ENCODE assay signal across 1 cellular context in genomic region chr7:130925136-130925794, GRCh38.
TF ChIP-seq lines count a peak whose summit lies in the region.

No MANE protein-coding gene starts in this region.

TF ChIP-seq in K562, 482 proteins besides CTCF, POLR2A, EP300 and RAD21 (continued from another document and continues in another):
- TF ChIP-seq, protein P1, sequence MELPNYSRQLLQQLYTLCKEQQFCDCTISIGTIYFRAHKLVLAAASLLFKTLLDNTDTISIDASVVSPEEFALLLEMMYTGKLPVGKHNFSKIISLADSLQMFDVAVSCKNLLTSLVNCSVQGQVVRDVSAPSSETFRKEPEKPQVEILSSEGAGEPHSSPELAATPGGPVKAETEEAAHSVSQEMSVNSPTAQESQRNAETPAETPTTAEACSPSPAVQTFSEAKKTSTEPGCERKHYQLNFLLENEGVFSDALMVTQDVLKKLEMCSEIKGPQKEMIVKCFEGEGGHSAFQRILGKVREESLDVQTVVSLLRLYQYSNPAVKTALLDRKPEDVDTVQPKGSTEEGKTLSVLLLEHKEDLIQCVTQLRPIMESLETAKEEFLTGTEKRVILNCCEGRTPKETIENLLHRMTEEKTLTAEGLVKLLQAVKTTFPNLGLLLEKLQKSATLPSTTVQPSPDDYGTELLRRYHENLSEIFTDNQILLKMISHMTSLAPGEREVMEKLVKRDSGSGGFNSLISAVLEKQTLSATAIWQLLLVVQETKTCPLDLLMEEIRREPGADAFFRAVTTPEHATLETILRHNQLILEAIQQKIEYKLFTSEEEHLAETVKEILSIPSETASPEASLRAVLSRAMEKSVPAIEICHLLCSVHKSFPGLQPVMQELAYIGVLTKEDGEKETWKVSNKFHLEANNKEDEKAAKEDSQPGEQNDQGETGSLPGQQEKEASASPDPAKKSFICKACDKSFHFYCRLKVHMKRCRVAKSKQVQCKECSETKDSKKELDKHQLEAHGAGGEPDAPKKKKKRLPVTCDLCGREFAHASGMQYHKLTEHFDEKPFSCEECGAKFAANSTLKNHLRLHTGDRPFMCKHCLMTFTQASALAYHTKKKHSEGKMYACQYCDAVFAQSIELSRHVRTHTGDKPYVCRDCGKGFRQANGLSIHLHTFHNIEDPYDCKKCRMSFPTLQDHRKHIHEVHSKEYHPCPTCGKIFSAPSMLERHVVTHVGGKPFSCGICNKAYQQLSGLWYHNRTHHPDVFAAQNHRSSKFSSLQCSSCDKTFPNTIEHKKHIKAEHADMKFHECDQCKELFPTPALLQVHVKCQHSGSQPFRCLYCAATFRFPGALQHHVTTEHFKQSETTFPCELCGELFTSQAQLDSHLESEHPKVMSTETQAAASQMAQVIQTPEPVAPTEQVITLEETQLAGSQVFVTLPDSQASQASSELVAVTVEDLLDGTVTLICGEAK (IDR thresholded peaks at IDR 0.05), result peak; percentile 37; the same call in 1 of the 2 replicates
- TF ChIP-seq, protein P1 (CRISPR knock-in tag; IDR thresholded peaks at IDR 0.05), result no peak
- TF ChIP-seq COPS2 (conservative IDR thresholded peaks at IDR 0.05) (no peak), MBD2 (IDR thresholded peaks at IDR 0.05; ENCODE audit: borderline replicate concordance, low read depth) (no peak), ZNF354B (CRISPR knock-in tag; IDR thresholded peaks at IDR 0.05) (no peak), DPF2 (IDR thresholded peaks at IDR 0.05) (peak; percentile 69), HDAC8 (tag; IDR thresholded peaks at IDR 0.05) (no peak), RBM17 (IDR thresholded peaks at IDR 0.05; ENCODE audit: borderline replicate concordance, low read depth, low read length) (no peak), PREB (CRISPR knock-in tag; IDR thresholded peaks at IDR 0.05) (no peak), NR2C1 (IDR thresholded peaks at IDR 0.05) (0 out of 2 replicates have a peak, but pooled peaks have one; percentile 22), NR2C1 (tag; IDR thresholded peaks at IDR 0.05) (no peak), ZNF212 (CRISPR knock-in tag; IDR thresholded peaks at IDR 0.05) (no peak), U2AF2 (optimal IDR thresholded peaks at IDR 0.05; ENCODE audit: low read depth, low read length) (no peak), HOXB6 (CRISPR knock-in tag; IDR thresholded peaks at IDR 0.05; ENCODE audit: borderline replicate concordance) (no peak), FOXK1 (CRISPR knock-in tag; IDR thresholded peaks at IDR 0.05; ENCODE audit: borderline replicate concordance) (no peak), C11orf30 (IDR thresholded peaks at IDR 0.05; ENCODE audit: low read depth) (peak; percentile 87), IRF1 (CRISPR knock-in tag; IDR thresholded peaks at IDR 0.05; ENCODE audit: borderline replicate concordance) (no peak), BDP1 (IDR thresholded peaks at IDR 0.05; ENCODE audit: insufficient read depth, insufficient read length) (no peak), RBFOX2 (IDR thresholded peaks at IDR 0.05; ENCODE audit: low read depth, low read length) (no peak), NKRF (IDR thresholded peaks at IDR 0.05; ENCODE audit: borderline replicate concordance) (no peak), ZC3H8 (IDR thresholded peaks at IDR 0.05) (no peak), ELF1 (tag; IDR thresholded peaks at IDR 0.05) (no peak), CLOCK (CRISPR knock-in tag; IDR thresholded peaks at IDR 0.05; ENCODE audit: borderline replicate concordance) (no peak), DACH1 (IDR thresholded peaks at IDR 0.05; ENCODE audit: partially characterized antibody) (no peak), MCM2 (IDR thresholded peaks at IDR 0.05; ENCODE audit: low read depth) (no peak), ARID4B (CRISPR knock-in tag; IDR thresholded peaks at IDR 0.05) (no peak), ATF1 (CRISPR knock-in tag; IDR thresholded peaks at IDR 0.05) (no peak), ATF1 (tag; IDR thresholded peaks at IDR 0.05) (no peak), ZBTB26 (CRISPR knock-in tag; IDR thresholded peaks at IDR 0.05) (peak; percentile 72; the same call in 1 of the 2 replicates)
- TF ChIP-seq, protein P2, sequence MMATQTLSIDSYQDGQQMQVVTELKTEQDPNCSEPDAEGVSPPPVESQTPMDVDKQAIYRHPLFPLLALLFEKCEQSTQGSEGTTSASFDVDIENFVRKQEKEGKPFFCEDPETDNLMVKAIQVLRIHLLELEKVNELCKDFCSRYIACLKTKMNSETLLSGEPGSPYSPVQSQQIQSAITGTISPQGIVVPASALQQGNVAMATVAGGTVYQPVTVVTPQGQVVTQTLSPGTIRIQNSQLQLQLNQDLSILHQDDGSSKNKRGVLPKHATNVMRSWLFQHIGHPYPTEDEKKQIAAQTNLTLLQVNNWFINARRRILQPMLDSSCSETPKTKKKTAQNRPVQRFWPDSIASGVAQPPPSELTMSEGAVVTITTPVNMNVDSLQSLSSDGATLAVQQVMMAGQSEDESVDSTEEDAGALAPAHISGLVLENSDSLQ (IDR thresholded peaks at IDR 0.05), result peak; percentile 23; the same call in 1 of the 2 replicates
- TF ChIP-seq, protein P3, sequence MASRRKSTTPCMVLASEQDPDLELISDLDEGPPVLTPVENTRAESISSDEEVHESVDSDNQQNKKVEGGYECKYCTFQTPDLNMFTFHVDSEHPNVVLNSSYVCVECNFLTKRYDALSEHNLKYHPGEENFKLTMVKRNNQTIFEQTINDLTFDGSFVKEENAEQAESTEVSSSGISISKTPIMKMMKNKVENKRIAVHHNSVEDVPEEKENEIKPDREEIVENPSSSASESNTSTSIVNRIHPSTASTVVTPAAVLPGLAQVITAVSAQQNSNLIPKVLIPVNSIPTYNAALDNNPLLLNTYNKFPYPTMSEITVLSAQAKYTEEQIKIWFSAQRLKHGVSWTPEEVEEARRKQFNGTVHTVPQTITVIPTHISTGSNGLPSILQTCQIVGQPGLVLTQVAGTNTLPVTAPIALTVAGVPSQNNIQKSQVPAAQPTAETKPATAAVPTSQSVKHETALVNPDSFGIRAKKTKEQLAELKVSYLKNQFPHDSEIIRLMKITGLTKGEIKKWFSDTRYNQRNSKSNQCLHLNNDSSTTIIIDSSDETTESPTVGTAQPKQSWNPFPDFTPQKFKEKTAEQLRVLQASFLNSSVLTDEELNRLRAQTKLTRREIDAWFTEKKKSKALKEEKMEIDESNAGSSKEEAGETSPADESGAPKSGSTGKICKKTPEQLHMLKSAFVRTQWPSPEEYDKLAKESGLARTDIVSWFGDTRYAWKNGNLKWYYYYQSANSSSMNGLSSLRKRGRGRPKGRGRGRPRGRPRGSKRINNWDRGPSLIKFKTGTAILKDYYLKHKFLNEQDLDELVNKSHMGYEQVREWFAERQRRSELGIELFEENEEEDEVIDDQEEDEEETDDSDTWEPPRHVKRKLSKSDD (conservative IDR thresholded peaks at IDR 0.05; ENCODE audit: low read length), result no peak
